Comparison of ENCODE assay signal across 33 cellular contexts in the genomic region with DNA sequence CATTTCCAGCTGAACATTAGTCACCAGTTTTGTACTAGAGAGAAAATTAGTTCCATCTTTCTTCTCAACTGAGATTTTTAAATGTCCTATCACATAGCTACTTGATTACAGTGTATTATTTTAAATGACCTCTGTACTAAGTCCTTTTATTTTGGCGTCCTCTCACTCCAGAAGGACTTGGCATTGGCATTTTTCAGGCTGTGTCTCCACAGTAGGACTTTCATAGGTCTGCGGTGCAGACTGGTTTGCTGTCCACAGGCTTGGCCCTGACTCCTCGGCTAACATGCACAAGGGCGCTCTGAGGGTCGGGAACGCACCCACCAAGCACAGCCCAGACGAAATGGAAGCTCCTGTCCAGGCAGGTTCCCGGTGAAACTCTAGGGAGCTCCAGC. TPM values are rescaled to one million over a fixed set of nuclear protein-coding genes. Genes with fewer than 3 reads are reported as not detected.
"Had no signal": no experiment of that assay in that cellular context is flagged by ENCODE, and none has a peak within 500 bp of the region (broad histone marks: within the 10 kb centered on the region; RNA-seq: fewer than 3 reads in every experiment).

No MANE protein-coding gene starts in this region.

- H3K4me1 Mint-ChIP-seq: activated CD4-positive, alpha-beta T cell treated with anti-CD3 and anti-CD28 coated beads, Interleukin-2, amount 10 ng/mL, durations not matched to agents 24 days and 14 days; activated naive CD4-positive, alpha-beta T cell treated with anti-CD3 and anti-CD28 coated beads, Interleukin-2, amount 50 U/mL, for 24 hours; activated naive CD8-positive, alpha-beta T cell treated with anti-CD3 and anti-CD28 coated beads, Interleukin-2, amount 10 ng/mL, durations not matched to agents 7 days and 5 days; activated T-helper 17 cell treated with anti-CD3 and anti-CD28 coated beads, Interleukin-2, amount 50 U/mL, for 72 hours had no signal

- H3K36me3 Mint-ChIP-seq: activated naive CD4-positive, alpha-beta T cell treated with anti-CD3 and anti-CD28 coated beads, Interleukin-2, amount 50 U/mL, for 24 hours; activated naive CD8-positive, alpha-beta T cell treated with anti-CD3 and anti-CD28 coated beads, Interleukin-2, amount 10 ng/mL, durations not matched to agents 7 days and 5 days had no signal

- ATAC-seq: activated CD8-positive, alpha-beta T cell treated with anti-CD3 and anti-CD28 coated beads for 36 hours; activated T-cell treated with anti-CD3 and anti-CD28 coated beads, Interleukin-2, amount 50 U/mL, for 72 hours; activated T-helper 17 cell treated with anti-CD3 and anti-CD28 coated beads, Interleukin-2, amount 50 U/mL, for 72 hours; body of pancreas; Panc1; SK-N-SH treated with all-trans-retinoic acid at 6 μM for 48 hours had no signal

- H3K4me1 ChIP-seq: body of pancreas had no signal

- H3K27me3 ChIP-seq: body of pancreas, breast epithelium had no signal

- H3K27ac ChIP-seq: body of pancreas had no signal

- H3K4me3 ChIP-seq: body of pancreas, breast epithelium had no signal

- H3K9me3 Mint-ChIP-seq: activated CD4-positive, alpha-beta T cell treated with anti-CD3 and anti-CD28 coated beads, Interleukin-2, amount 10 ng/mL, durations not matched to agents 24 days and 14 days; activated CD8-positive, alpha-beta T cell treated with anti-CD3 and anti-CD28 coated beads for 36 hours; activated naive CD4-positive, alpha-beta T cell treated with anti-CD3 and anti-CD28 coated beads, Interleukin-2, amount 50 U/mL, for 24 hours; activated T-helper 17 cell treated with anti-CD3 and anti-CD28 coated beads, Interleukin-2, amount 50 U/mL, for 72 hours had no signal

- H3K9me3 ChIP-seq: body of pancreas, breast epithelium had no signal

- H3K4me3 Mint-ChIP-seq: activated CD4-positive, alpha-beta T cell treated with anti-CD3 and anti-CD28 coated beads, Interleukin-2, amount 10 ng/mL, durations not matched to agents 24 days and 14 days; activated CD8-positive, alpha-beta T cell treated with anti-CD3 and anti-CD28 coated beads for 36 hours; activated naive CD4-positive, alpha-beta T cell treated with anti-CD3 and anti-CD28 coated beads, Interleukin-2, amount 50 U/mL, for 24 hours; activated naive CD8-positive, alpha-beta T cell treated with anti-CD3 and anti-CD28 coated beads, Interleukin-2, amount 10 ng/mL, durations not matched to agents 7 days and 5 days; activated T-cell treated with anti-CD3 and anti-CD28 coated beads, Interleukin-2, amount 50 U/mL, for 72 hours; activated T-helper 17 cell treated with anti-CD3 and anti-CD28 coated beads, Interleukin-2, amount 50 U/mL, for 72 hours had no signal

- DNase-seq: activated CD4-positive, alpha-beta T cell treated with anti-CD3 and anti-CD28 coated beads, Interleukin-2, amount 10 ng/mL, durations not matched to agents 24 days and 14 days; activated CD4-positive, alpha-beta T cell treated with anti-CD3 and anti-CD28 coated beads, Interleukin-2, amount 50 U/mL, for 4 hours; activated CD8-positive, alpha-beta T cell treated with anti-CD3 and anti-CD28 coated beads for 36 hours; activated gamma-delta T cell; activated naive CD4-positive, alpha-beta T cell treated with Interleukin-2 at 50 U/mL for 16 hours; activated naive CD8-positive, alpha-beta T cell treated with anti-CD3 and anti-CD28 coated beads, Interleukin-2, amount 10 ng/mL, durations not matched to agents 7 days and 5 days; activated T-cell treated with anti-CD3 and anti-CD28 coated beads, Interleukin-2, amount 50 U/mL, for 1 hour; activated T-cell treated with anti-CD3 and anti-CD28 coated beads, Interleukin-2, amount 50 U/mL, for 72 hours; body of pancreas; KG1; MM.1S; MV-4-11; NCI-H1092; NCI-H1436 treated with DMSO at 0.1 percent for 48 hours; NCI-H1694 treated with DMSO at 0.1 percent for 48 hours; NCI-H2029; NCI-H345; NCI-H524 treated with DMSO at 0.1 percent for 48 hours; SIG-M5; T-helper 1 cell; T-helper 2 cell; T-helper 9 cell had no signal

- H3K36me3 ChIP-seq: breast epithelium had no signal

- H3K27ac Mint-ChIP-seq: activated CD4-positive, alpha-beta T cell treated with anti-CD3 and anti-CD28 coated beads, Interleukin-2, amount 10 ng/mL, durations not matched to agents 24 days and 14 days; activated CD8-positive, alpha-beta T cell treated with anti-CD3 and anti-CD28 coated beads for 36 hours; activated naive CD4-positive, alpha-beta T cell treated with anti-CD3 and anti-CD28 coated beads, Interleukin-2, amount 50 U/mL, for 24 hours; activated naive CD8-positive, alpha-beta T cell treated with anti-CD3 and anti-CD28 coated beads, Interleukin-2, amount 10 ng/mL, durations not matched to agents 7 days and 5 days; activated T-cell treated with anti-CD3 and anti-CD28 coated beads, Interleukin-2, amount 50 U/mL, for 72 hours; activated T-helper 17 cell treated with anti-CD3 and anti-CD28 coated beads, Interleukin-2, amount 50 U/mL, for 72 hours had no signal

RNA-seq across cellular contexts. Expression of a gene that starts 20.6 kb away (rescaled TPM):
- total RNA-seq: activated CD4-positive, alpha-beta T cell treated with anti-CD3 and anti-CD28 coated beads, Interleukin-2, amount 10 ng/mL, durations not matched to agents 24 days and 14 days; activated CD8-positive, alpha-beta memory T cell treated with anti-CD3 and anti-CD28 coated beads for 36 hours; activated CD8-positive, alpha-beta T cell treated with anti-CD3 and anti-CD28 coated beads for 36 hours; activated naive CD8-positive, alpha-beta T cell treated with anti-CD3 and anti-CD28 coated beads, Interleukin-2, amount 10 ng/mL, durations not matched to agents 7 days and 5 days; activated T-cell treated with anti-CD3 and anti-CD28 coated beads, Interleukin-2, amount 50 U/mL, for 72 hours; activated T-helper 17 cell treated with anti-CD3 and anti-CD28 coated beads, Interleukin-2, amount 50 U/mL, for 72 hours; astrocyte; LHCN-M2; NCI-H460; RPMI7951; SK-MEL-5 had no signal
